ENCODE assay signal across 20 cellular contexts in genomic region chr2:204860249-204860648, GRCh38.
DNase-seq lines count a peak whose midpoint lies in the region; ATAC-seq and TF ChIP-seq lines count a peak whose summit lies in the region.
"Had no signal": no experiment of that assay in that cellular context is flagged by ENCODE, and none has a peak within 500 bp of the region (broad histone marks: within the 10 kb centered on the region; RNA-seq: fewer than 3 reads in every experiment).

No MANE protein-coding gene starts in this region.

- DNase-seq in MG63 = peak; percentile 84
- peak; percentile 56 for DNase-seq in WERI-Rb-1
- DNase-seq in hippocampal formation (lab: John Stamatoyannopoulos, UW) = peak; percentile 38 to 69
- DNase-seq in gastrocnemius medialis = peak; percentile 60 to 74
- DNase-seq in dermis blood vessel endothelial cell = no peak
- no peak for DNase-seq in CD1c-positive myeloid dendritic cell (ENCODE audit: extremely low spot score)
- no peak for DNase-seq in activated CD4-positive, alpha-beta T cell treated with anti-CD3 and anti-CD28 coated beads for 4 hours
- DNase-seq: activated gamma-delta T cell treated with Interleukin-2 at 50 U/mL for 16 hours; DND-41; effector CD8-positive, alpha-beta T cell; HCEC 1CT; mammary epithelial cell; NCI-H2081; SHP77 treated with DMSO at 0.1 percent for 48 hours; stimulated activated CD4-positive, alpha-beta T cell treated with anti-CD3 and anti-CD28 coated beads, Interleukin-4, amount 100 ng/mL, for 4 hours had no signal

- intact Hi-C loops in gastrocnemius medialis (cut with DNase I; ENCODE audit: low total_unique reads) = loop anchor here (10.0 kb wide), 1 partner anchor 315 kb away; the partner anchor contains the start of gene PARD3B

- H3K9me3 ChIP-seq in MG63 (no peaks in the 10 kb centered on the region), WERI-Rb-1 (ENCODE audit: severe bottlenecking) (no peaks in the 10 kb centered on the region), gastrocnemius medialis (no peaks in the 10 kb centered on the region)
- H3K9me3 ChIP-seq: body of pancreas had no signal

- no peak overlapping the region for H3K4me3 ChIP-seq in MG63
- H3K4me3 ChIP-seq in WERI-Rb-1 (ENCODE audit: low read depth, low read length) = no peak overlapping the region
- H3K4me3 ChIP-seq in gastrocnemius medialis = peak overlapping the region in 1 of 4 donors; percentile 17
- H3K4me3 ChIP-seq: body of pancreas, neural progenitor cell, tibial nerve had no signal

- TF ChIP-seq CTCF in WERI-Rb-1 (IDR thresholded peaks at IDR 0.05; ENCODE audit: low read depth, low read length) = no peak
- no peak for TF ChIP-seq CTCF in gastrocnemius medialis (IDR thresholded peaks at IDR 0.05 in 4 of 5, conservative IDR thresholded peaks at IDR 0.05 in 1 of 5)

- ATAC-seq in gastrocnemius medialis = peak; percentile 98 to 99
- ATAC-seq in GM18861 (IDR thresholded peaks at IDR 0.05; ENCODE audit: unreplicated experiment) = no peak
- ATAC-seq: body of pancreas had no signal

- no peaks in the 10 kb centered on the region for H3K36me3 ChIP-seq in MG63
- H3K36me3 ChIP-seq in WERI-Rb-1 = no peaks in the 10 kb centered on the region
- no peaks in the 10 kb centered on the region for H3K36me3 ChIP-seq in gastrocnemius medialis
- H3K36me3 ChIP-seq: neural progenitor cell, tibial nerve had no signal

- peaks cover 20 to 22% of the 10 kb centered on the region in 2 donors for H3K4me1 ChIP-seq in gastrocnemius medialis
- H3K4me1 ChIP-seq: body of pancreas, neural progenitor cell had no signal

- in situ Hi-C loops in gastrocnemius medialis (cut with MboI; ENCODE audit: low sequenced_read_pairs in 4 of 4) = no loop called here

- TF ChIP-seq POLR2A in gastrocnemius medialis (IDR thresholded peaks at IDR 0.05) = no peak

- H3K27me3 ChIP-seq in MG63 = no peaks in the 10 kb centered on the region
- no peaks in the 10 kb centered on the region for H3K27me3 ChIP-seq in WERI-Rb-1 (ENCODE audit: insufficient read depth, low read depth, severe bottlenecking)
- H3K27me3 ChIP-seq in gastrocnemius medialis = no peaks in the 10 kb centered on the region
- H3K27me3 ChIP-seq: body of pancreas, neural progenitor cell, tibial nerve had no signal

- H3K27ac ChIP-seq in WERI-Rb-1 = peak overlapping the region; percentile 6; the same call in 1 of the 2 replicates
- H3K27ac ChIP-seq in gastrocnemius medialis = peak overlapping the region; percentile 53 to 74 (median 55)
- H3K27ac ChIP-seq: body of pancreas, C4-2B, neural progenitor cell, tibial nerve had no signal

Comparison
In these comparisons a context has a peak if more than half of its experiments do, and no peak if none do; other contexts are left out.
1. DNase-seq: peak in MG63 (single experiment), WERI-Rb-1 (single experiment), hippocampal formation (2 of 2) and gastrocnemius medialis (2 of 2); none in dermis blood vessel endothelial cell (single experiment), CD1c-positive myeloid dendritic cell (single experiment) and activated CD4-positive, alpha-beta T cell treated with anti-CD3 and anti-CD28 coated beads for 4 hours (0 of 2).